Comparison of ENCODE assay signal across 1 cellular context in genomic region chr19:12333162-12334159, GRCh38.
A peak's percentile ranks its signal among the peaks of the same experiment; 100 is the strongest.
TF ChIP-seq lines count a peak whose summit lies in the region.

TSS of gene ZNF563 (minus strand) at chr19:12333633. CDS start at chr19:12333482, 151 bp downstream.

TF ChIP-seq in WTC11, 78 proteins besides CTCF, POLR2A, EP300 and RAD21 (continued from another document):
- no peak for TF ChIP-seq SOX15 (CRISPR knock-in tag; IDR thresholded peaks at IDR 0.05)
- TF ChIP-seq HMGXB4 (CRISPR knock-in tag; IDR thresholded peaks at IDR 0.05), result no peak; the same call in 1 of the 2 replicates
- TF ChIP-seq MYBL2 (CRISPR knock-in tag; IDR thresholded peaks at IDR 0.05), result 0 out of 2 replicates have a peak, but pooled peaks have one; percentile 0
- TF ChIP-seq TEAD1 (CRISPR knock-in tag; IDR thresholded peaks at IDR 0.05), result 0 out of 2 replicates have a peak, but pooled peaks have one; percentile 38
